Comparison of ENCODE assay signal across 27 cellular contexts in genomic region chr4:117801756-117802155, GRCh38.
"Had no signal": no experiment of that assay in that cellular context is flagged by ENCODE, and none has a peak within 500 bp of the region (broad histone marks: within the 10 kb centered on the region; RNA-seq: fewer than 3 reads in every experiment).

No MANE protein-coding gene starts in this region.

- H3K27me3 ChIP-seq: adrenal gland, body of pancreas, colonic mucosa had no signal

- H3K4me1 ChIP-seq: adrenal gland, body of pancreas, colonic mucosa had no signal

- H3K4me3 ChIP-seq: adrenal gland, body of pancreas, colonic mucosa had no signal

- H3K27ac ChIP-seq: adrenal gland, body of pancreas, colonic mucosa, WERI-Rb-1 had no signal

- DNase-seq: activated B cell treated with CpG ODN at 0.5 μM for 24 hours; activated CD4-positive, alpha-beta T cell treated with anti-CD3 and anti-CD28 coated beads for 48 hours; activated CD4-positive, alpha-beta T cell treated with anti-CD3 and anti-CD28 coated beads, Interleukin-2, amount 50 U/mL, for 1 hour; activated CD4-positive, alpha-beta T cell treated with anti-CD3 and anti-CD28 coated beads, Interleukin-2, amount 50 U/mL, for 48 hours; activated CD8-positive, alpha-beta memory T cell treated with anti-CD3 and anti-CD28 coated beads for 24 hours; activated CD8-positive, alpha-beta T cell treated with anti-CD3 and anti-CD28 coated beads for 36 hours; activated effector memory CD4-positive, alpha-beta T cell treated with anti-CD3 and anti-CD28 coated beads, Interleukin-2, amount 50 U/mL, for 16 hours; activated naive CD4-positive, alpha-beta T cell treated with anti-CD3 and anti-CD28 coated beads for 36 hours; activated naive CD8-positive, alpha-beta T cell treated with anti-CD3 and anti-CD28 coated beads for 36 hours; activated naive CD8-positive, alpha-beta T cell treated with anti-CD3 and anti-CD28 coated beads, Interleukin-2, amount 50 U/mL, for 24 hours; activated T-cell treated with anti-CD3 and anti-CD28 coated beads, Interleukin-2, amount 50 U/mL, for 4 hours; adrenal gland; amygdala; aorta; body of pancreas; caudate nucleus; colonic mucosa; effector CD8-positive, alpha-beta T cell; endodermal cell; foreskin fibroblast; T-helper 1 cell; T-helper 17 cell; T1000; WERI-Rb-1 had no signal

- H3K9me3 ChIP-seq: adrenal gland, body of pancreas, colonic mucosa had no signal

- ATAC-seq: activated CD4-positive, CD25-positive, alpha-beta regulatory T cell treated with anti-CD3 and anti-CD28 coated beads, Interleukin-2, amount 50 U/mL, for 24 hours; activated CD8-positive, alpha-beta T cell treated with anti-CD3 and anti-CD28 coated beads for 36 hours; activated naive CD8-positive, alpha-beta T cell treated with anti-CD3 and anti-CD28 coated beads, Interleukin-2, amount 50 U/mL, for 24 hours; activated T-cell treated with anti-CD3 and anti-CD28 coated beads, Interleukin-2, amount 50 U/mL, for 4 hours; activated T-helper 17 cell treated with anti-CD3 and anti-CD28 coated beads, Interleukin-2, amount 50 U/mL, for 72 hours; body of pancreas; esophagus mucosa; T-helper 17 cell had no signal

- H3K36me3 ChIP-seq: adrenal gland, colonic mucosa, WERI-Rb-1 had no signal
